ENCODE assay signal across 11 cellular contexts in the genomic region with DNA sequence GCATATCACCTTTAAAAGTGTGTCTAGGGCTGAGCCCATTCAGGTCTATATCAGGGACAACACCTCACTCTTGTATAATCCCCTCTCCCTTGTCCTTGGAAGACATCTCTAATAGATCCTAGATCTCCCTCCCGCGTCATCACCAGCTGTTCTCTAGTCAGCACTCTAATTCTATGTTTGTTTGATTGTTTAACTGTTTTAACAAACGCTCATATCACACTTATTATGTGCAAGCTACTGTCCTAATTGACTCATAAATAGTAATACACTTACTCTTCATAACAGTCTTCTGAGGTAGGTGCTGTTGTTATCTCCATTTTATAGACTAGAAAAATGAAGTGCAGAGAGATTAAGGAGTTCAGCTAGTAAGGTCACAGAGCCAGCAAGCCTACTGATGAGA. TPM values are rescaled to one million over a fixed set of nuclear protein-coding genes. Genes with fewer than 3 reads are reported as not detected.
DNase-seq lines count a peak whose midpoint lies in the region; ATAC-seq and TF ChIP-seq lines count a peak whose summit lies in the region.
"Had no signal": no experiment of that assay in that cellular context is flagged by ENCODE, and none has a peak within 500 bp of the region (broad histone marks: within the 10 kb centered on the region; RNA-seq: fewer than 3 reads in every experiment).

No MANE protein-coding gene starts in this region.

- H3K4me3 Mint-ChIP-seq in activated naive CD4-positive, alpha-beta T cell treated with anti-CD3 and anti-CD28 coated beads, Interleukin-2, amount 10 ng/mL, durations not matched to agents 7 days and 5 days, result peak overlapping the region; percentile 45

- H3K36me3 Mint-ChIP-seq in activated naive CD4-positive, alpha-beta T cell treated with anti-CD3 and anti-CD28 coated beads, Interleukin-2, amount 10 ng/mL, durations not matched to agents 7 days and 5 days, result peaks cover 17% of the 10 kb centered on the region

- H3K27me3 Mint-ChIP-seq in activated naive CD4-positive, alpha-beta T cell treated with anti-CD3 and anti-CD28 coated beads, Interleukin-2, amount 10 ng/mL, durations not matched to agents 7 days and 5 days, result no peaks in the 10 kb centered on the region

- H3K9me3 Mint-ChIP-seq in activated naive CD4-positive, alpha-beta T cell treated with anti-CD3 and anti-CD28 coated beads, Interleukin-2, amount 10 ng/mL, durations not matched to agents 7 days and 5 days, result no peaks in the 10 kb centered on the region

- ATAC-seq in HG02852 (IDR thresholded peaks at IDR 0.05; ENCODE audit: unreplicated experiment), result peak; percentile 30

- H3K36me3 ChIP-seq in WERI-Rb-1, result no peaks in the 10 kb centered on the region
- H3K36me3 ChIP-seq: cardiac muscle cell, heart right ventricle, upper lobe of right lung had no signal

- H3K9me3 ChIP-seq in WERI-Rb-1 (ENCODE audit: severe bottlenecking), result no peaks in the 10 kb centered on the region
- H3K9me3 ChIP-seq: heart right ventricle, upper lobe of right lung had no signal

- H3K27me3 ChIP-seq in WERI-Rb-1 (ENCODE audit: insufficient read depth, low read depth, severe bottlenecking), result no peaks in the 10 kb centered on the region
- H3K27me3 ChIP-seq: cardiac muscle cell, heart right ventricle, upper lobe of right lung had no signal

- H3K4me1 Mint-ChIP-seq in activated naive CD4-positive, alpha-beta T cell treated with anti-CD3 and anti-CD28 coated beads, Interleukin-2, amount 10 ng/mL, durations not matched to agents 7 days and 5 days, result peaks cover 54% of the 10 kb centered on the region

- H3K27ac ChIP-seq in WERI-Rb-1 (peak overlapping the region; percentile 78), temporal lobe (ENCODE audit: low read depth, low read length) (peak overlapping the region; percentile 97)
- H3K27ac ChIP-seq: cardiac muscle cell, heart right ventricle, upper lobe of right lung had no signal

- no peak overlapping the region for H3K27ac Mint-ChIP-seq in activated naive CD4-positive, alpha-beta T cell treated with anti-CD3 and anti-CD28 coated beads, Interleukin-2, amount 10 ng/mL, durations not matched to agents 7 days and 5 days

- H3K4me3 ChIP-seq in WERI-Rb-1 (ENCODE audit: low read depth, low read length), result peak overlapping the region; percentile 11; the same call in 1 of the 2 replicates
- H3K4me3 ChIP-seq: cardiac muscle cell, heart right ventricle, upper lobe of right lung had no signal

- TF ChIP-seq CTCF in WERI-Rb-1 (IDR thresholded peaks at IDR 0.05; ENCODE audit: low read depth, low read length), result no peak

- CTCF ChIA-PET in activated naive CD4-positive, alpha-beta T cell treated with anti-CD3 and anti-CD28 coated beads, Interleukin-2, amount 10 ng/mL, durations not matched to agents 7 days and 5 days (lab: Charles Lee), result interaction anchor here (0.5 to 9.8 kb wide), 40 partner anchors 10 to 684 kb away, joined by 3 to 112 read pairs (median 6); a partner anchor contains a TSS

- DNase-seq in activated naive CD4-positive, alpha-beta T cell treated with anti-CD3 and anti-CD28 coated beads, Interleukin-2, amount 10 ng/mL, durations not matched to agents 7 days and 5 days, result no peak
- no peak for DNase-seq in activated naive CD4-positive, alpha-beta T cell treated with Interleukin-2 at 50 U/mL for 16 hours
- peak; percentile 55 for DNase-seq in WERI-Rb-1
- no peak for DNase-seq in glomerular visceral epithelial cell (ENCODE audit: extremely low spot score)
- no peak for DNase-seq in T-helper 1 cell
- no peak for DNase-seq in stimulated activated CD8-positive, alpha-beta memory T cell treated with anti-CD3 and anti-CD28 coated beads, Interleukin-4, amount 100 ng/mL, for 48 hours

RNA-seq across cellular contexts. Expression of a gene that starts 1.6 kb away (rescaled TPM):
- total RNA-seq in temporal lobe, result under 0.01 TPM
